1 cellular context compared by ENCODE assay signal in the genomic region with DNA sequence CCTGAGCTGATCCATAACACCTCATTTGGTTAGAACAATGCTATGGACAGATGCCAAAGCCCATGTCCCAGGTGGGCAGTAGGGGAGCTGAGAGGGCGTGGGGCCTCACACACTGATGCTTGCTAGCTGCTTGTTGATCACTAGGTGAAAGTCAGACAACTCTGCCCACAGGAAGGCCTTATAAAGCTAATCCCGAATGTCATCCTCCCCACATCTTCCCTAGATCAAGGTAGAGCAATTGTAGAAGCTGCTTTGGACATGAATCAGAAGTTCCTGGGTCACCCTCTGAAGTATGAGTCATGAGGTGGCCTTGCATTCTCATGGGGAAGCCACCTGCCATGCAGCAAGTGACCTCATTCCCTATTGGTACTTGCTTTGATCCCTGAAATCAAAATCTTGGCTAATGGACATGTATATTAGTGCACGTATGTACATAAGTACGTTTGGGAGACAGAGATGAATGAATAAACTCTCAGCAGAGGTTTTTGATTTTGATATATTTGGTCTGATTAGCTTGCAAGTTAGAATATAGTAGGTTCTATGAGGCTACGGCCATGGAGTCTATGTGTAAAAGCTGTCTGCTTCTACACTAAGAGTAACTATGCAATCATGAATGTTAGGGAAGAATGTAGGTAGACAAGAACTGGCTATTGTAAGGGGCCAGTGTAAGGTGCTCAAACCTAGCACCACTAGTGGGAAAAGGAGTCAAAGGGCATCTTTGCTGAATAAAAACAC.
A peak's percentile ranks its signal among the peaks of the same experiment; 100 is the strongest.
TF ChIP-seq lines count a peak whose summit lies in the region.

No MANE protein-coding gene starts in this region.

TF ChIP-seq in HepG2, 621 proteins besides CTCF, POLR2A, EP300 and RAD21 (continued from another document and continues in another):
- TF ChIP-seq PRDM4 (CRISPR knock-in tag; IDR thresholded peaks at IDR 0.05; ENCODE audit: borderline replicate concordance) (no peak), ZFY (CRISPR knock-in tag; IDR thresholded peaks at IDR 0.05) (no peak; the same call in 1 of the 2 replicates), ZSCAN31 (CRISPR knock-in tag; IDR thresholded peaks at IDR 0.05; ENCODE audit: low read depth) (no peak), FOSL1 (CRISPR knock-in tag; IDR thresholded peaks at IDR 0.05; ENCODE audit: borderline replicate concordance) (peak; percentile 88), NAIF1 (CRISPR knock-in tag; IDR thresholded peaks at IDR 0.05; ENCODE audit: borderline replicate concordance) (no peak), TRIM24 (CRISPR knock-in tag; IDR thresholded peaks at IDR 0.05) (no peak), ATF7-NPFF (CRISPR knock-in tag; IDR thresholded peaks at IDR 0.05; ENCODE audit: low read depth) (no peak), SOX13 (IDR thresholded peaks at IDR 0.05) (no peak), SOX13 (CRISPR knock-in tag; conservative IDR thresholded peaks at IDR 0.05 in 1 of 2, IDR thresholded peaks at IDR 0.05 in 1 of 2) (peak in 1 of 2 experiments; percentile 65; a peak in 1 of 4 replicates), BCL6 (CRISPR knock-in tag; IDR thresholded peaks at IDR 0.05) (peak; percentile 57; the same call in 1 of the 2 replicates), ZNF24 (IDR thresholded peaks at IDR 0.05) (no peak), ZNF75D (CRISPR knock-in tag; IDR thresholded peaks at IDR 0.05; ENCODE audit: borderline replicate concordance) (no peak), E2F2 (CRISPR knock-in tag; IDR thresholded peaks at IDR 0.05; ENCODE audit: borderline replicate concordance) (no peak), ZBTB14 (CRISPR knock-in tag; IDR thresholded peaks at IDR 0.05) (no peak), MEIS2 (CRISPR knock-in tag; IDR thresholded peaks at IDR 0.05) (no peak), ZNF33A (CRISPR knock-in tag; IDR thresholded peaks at IDR 0.05; ENCODE audit: borderline replicate concordance) (no peak), ZNF790 (CRISPR knock-in tag; IDR thresholded peaks at IDR 0.05; ENCODE audit: borderline replicate concordance) (0 out of 2 replicates have a peak, but pooled peaks have one; percentile 26), ZMYM2 (CRISPR knock-in tag; IDR thresholded peaks at IDR 0.05) (no peak), PHF20 (CRISPR knock-in tag; IDR thresholded peaks at IDR 0.05) (no peak), ZNF782 (CRISPR knock-in tag; IDR thresholded peaks at IDR 0.05; ENCODE audit: borderline replicate concordance) (no peak), IRF9 (CRISPR knock-in tag; IDR thresholded peaks at IDR 0.05; ENCODE audit: borderline replicate concordance) (no peak), ZNF264 (CRISPR knock-in tag; IDR thresholded peaks at IDR 0.05) (no peak), MTF1 (CRISPR knock-in tag; IDR thresholded peaks at IDR 0.05) (no peak), ASH2L (IDR thresholded peaks at IDR 0.05; ENCODE audit: insufficient read length, low read depth, low read length) (peak; percentile 41), FOXO1 (CRISPR knock-in tag; IDR thresholded peaks at IDR 0.05) (peak; percentile 27; the same call in 1 of the 2 replicates), HHEX (CRISPR knock-in tag; IDR thresholded peaks at IDR 0.05) (no peak), NBN (conservative IDR thresholded peaks at IDR 0.05) (no peak), TERF1 (CRISPR knock-in tag; IDR thresholded peaks at IDR 0.05) (no peak)
- TF ChIP-seq, protein P1, sequence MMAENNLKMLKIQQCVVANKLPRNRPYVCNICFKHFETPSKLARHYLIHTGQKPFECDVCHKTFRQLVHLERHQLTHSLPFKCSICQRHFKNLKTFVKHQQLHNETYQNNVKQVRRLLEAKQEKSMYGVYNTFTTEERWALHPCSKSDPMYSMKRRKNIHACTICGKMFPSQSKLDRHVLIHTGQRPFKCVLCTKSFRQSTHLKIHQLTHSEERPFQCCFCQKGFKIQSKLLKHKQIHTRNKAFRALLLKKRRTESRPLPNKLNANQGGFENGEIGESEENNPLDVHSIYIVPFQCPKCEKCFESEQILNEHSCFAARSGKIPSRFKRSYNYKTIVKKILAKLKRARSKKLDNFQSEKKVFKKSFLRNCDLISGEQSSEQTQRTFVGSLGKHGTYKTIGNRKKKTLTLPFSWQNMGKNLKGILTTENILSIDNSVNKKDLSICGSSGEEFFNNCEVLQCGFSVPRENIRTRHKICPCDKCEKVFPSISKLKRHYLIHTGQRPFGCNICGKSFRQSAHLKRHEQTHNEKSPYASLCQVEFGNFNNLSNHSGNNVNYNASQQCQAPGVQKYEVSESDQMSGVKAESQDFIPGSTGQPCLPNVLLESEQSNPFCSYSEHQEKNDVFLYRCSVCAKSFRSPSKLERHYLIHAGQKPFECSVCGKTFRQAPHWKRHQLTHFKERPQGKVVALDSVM (CRISPR knock-in tag; IDR thresholded peaks at IDR 0.05), result no peak
- TF ChIP-seq, protein P2, sequence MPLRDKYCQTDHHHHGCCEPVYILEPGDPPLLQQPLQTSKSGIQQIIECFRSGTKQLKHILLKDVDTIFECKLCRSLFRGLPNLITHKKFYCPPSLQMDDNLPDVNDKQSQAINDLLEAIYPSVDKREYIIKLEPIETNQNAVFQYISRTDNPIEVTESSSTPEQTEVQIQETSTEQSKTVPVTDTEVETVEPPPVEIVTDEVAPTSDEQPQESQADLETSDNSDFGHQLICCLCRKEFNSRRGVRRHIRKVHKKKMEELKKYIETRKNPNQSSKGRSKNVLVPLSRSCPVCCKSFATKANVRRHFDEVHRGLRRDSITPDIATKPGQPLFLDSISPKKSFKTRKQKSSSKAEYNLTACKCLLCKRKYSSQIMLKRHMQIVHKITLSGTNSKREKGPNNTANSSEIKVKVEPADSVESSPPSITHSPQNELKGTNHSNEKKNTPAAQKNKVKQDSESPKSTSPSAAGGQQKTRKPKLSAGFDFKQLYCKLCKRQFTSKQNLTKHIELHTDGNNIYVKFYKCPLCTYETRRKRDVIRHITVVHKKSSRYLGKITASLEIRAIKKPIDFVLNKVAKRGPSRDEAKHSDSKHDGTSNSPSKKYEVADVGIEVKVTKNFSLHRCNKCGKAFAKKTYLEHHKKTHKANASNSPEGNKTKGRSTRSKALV (CRISPR knock-in tag; IDR thresholded peaks at IDR 0.05), result no peak
- TF ChIP-seq, protein P3, sequence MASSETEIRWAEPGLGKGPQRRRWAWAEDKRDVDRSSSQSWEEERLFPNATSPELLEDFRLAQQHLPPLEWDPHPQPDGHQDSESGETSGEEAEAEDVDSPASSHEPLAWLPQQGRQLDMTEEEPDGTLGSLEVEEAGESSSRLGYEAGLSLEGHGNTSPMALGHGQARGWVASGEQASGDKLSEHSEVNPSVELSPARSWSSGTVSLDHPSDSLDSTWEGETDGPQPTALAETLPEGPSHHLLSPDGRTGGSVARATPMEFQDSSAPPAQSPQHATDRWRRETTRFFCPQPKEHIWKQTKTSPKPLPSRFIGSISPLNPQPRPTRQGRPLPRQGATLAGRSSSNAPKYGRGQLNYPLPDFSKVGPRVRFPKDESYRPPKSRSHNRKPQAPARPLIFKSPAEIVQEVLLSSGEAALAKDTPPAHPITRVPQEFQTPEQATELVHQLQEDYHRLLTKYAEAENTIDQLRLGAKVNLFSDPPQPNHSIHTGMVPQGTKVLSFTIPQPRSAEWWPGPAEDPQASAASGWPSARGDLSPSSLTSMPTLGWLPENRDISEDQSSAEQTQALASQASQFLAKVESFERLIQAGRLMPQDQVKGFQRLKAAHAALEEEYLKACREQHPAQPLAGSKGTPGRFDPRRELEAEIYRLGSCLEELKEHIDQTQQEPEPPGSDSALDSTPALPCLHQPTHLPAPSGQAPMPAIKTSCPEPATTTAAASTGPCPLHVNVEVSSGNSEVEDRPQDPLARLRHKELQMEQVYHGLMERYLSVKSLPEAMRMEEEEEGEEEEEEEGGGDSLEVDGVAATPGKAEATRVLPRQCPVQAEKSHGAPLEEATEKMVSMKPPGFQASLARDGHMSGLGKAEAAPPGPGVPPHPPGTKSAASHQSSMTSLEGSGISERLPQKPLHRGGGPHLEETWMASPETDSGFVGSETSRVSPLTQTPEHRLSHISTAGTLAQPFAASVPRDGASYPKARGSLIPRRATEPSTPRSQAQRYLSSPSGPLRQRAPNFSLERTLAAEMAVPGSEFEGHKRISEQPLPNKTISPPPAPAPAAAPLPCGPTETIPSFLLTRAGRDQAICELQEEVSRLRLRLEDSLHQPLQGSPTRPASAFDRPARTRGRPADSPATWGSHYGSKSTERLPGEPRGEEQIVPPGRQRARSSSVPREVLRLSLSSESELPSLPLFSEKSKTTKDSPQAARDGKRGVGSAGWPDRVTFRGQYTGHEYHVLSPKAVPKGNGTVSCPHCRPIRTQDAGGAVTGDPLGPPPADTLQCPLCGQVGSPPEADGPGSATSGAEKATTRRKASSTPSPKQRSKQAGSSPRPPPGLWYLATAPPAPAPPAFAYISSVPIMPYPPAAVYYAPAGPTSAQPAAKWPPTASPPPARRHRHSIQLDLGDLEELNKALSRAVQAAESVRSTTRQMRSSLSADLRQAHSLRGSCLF (CRISPR knock-in tag; IDR thresholded peaks at IDR 0.05; ENCODE audit: borderline replicate concordance), result no peak
- TF ChIP-seq, protein P4, sequence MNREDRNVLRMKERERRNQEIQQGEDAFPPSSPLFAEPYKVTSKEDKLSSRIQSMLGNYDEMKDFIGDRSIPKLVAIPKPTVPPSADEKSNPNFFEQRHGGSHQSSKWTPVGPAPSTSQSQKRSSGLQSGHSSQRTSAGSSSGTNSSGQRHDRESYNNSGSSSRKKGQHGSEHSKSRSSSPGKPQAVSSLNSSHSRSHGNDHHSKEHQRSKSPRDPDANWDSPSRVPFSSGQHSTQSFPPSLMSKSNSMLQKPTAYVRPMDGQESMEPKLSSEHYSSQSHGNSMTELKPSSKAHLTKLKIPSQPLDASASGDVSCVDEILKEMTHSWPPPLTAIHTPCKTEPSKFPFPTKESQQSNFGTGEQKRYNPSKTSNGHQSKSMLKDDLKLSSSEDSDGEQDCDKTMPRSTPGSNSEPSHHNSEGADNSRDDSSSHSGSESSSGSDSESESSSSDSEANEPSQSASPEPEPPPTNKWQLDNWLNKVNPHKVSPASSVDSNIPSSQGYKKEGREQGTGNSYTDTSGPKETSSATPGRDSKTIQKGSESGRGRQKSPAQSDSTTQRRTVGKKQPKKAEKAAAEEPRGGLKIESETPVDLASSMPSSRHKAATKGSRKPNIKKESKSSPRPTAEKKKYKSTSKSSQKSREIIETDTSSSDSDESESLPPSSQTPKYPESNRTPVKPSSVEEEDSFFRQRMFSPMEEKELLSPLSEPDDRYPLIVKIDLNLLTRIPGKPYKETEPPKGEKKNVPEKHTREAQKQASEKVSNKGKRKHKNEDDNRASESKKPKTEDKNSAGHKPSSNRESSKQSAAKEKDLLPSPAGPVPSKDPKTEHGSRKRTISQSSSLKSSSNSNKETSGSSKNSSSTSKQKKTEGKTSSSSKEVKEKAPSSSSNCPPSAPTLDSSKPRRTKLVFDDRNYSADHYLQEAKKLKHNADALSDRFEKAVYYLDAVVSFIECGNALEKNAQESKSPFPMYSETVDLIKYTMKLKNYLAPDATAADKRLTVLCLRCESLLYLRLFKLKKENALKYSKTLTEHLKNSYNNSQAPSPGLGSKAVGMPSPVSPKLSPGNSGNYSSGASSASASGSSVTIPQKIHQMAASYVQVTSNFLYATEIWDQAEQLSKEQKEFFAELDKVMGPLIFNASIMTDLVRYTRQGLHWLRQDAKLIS (CRISPR knock-in tag; IDR thresholded peaks at IDR 0.05), result no peak
